Comparison of ENCODE assay signal across 9 cellular contexts in genomic region chr9:128082173-128082572, GRCh38. TPM values are rescaled to one million over a fixed set of nuclear protein-coding genes. Genes with fewer than 3 reads are reported as not detected.
DNase-seq lines count a peak whose midpoint lies in the region; ATAC-seq and TF ChIP-seq lines count a peak whose summit lies in the region.
"Had no signal": no experiment of that assay in that cellular context is flagged by ENCODE, and none has a peak within 500 bp of the region (broad histone marks: within the 10 kb centered on the region; RNA-seq: fewer than 3 reads in every experiment).

No MANE protein-coding gene starts in this region.

- H3K27ac Mint-ChIP-seq in mesothelial cell of epicardium = peak overlapping the region; percentile 95
- H3K27ac Mint-ChIP-seq in glutamatergic neuron (ENCODE audit: unreplicated experiment) = no peak overlapping the region

- H3K4me1 Mint-ChIP-seq in mesothelial cell of epicardium (peaks cover 39% of the 10 kb centered on the region), glutamatergic neuron (ENCODE audit: low read depth, unreplicated experiment) (peaks cover 6% of the 10 kb centered on the region)

- H3K9me3 Mint-ChIP-seq in mesothelial cell of epicardium (no peaks in the 10 kb centered on the region), glutamatergic neuron (ENCODE audit: unreplicated experiment) (no peaks in the 10 kb centered on the region)

- no peaks in the 10 kb centered on the region for H3K27me3 ChIP-seq in left ventricle myocardium inferior (ENCODE audit: low read depth)
- H3K27me3 ChIP-seq in brain microvascular endothelial cell (replicated peaks) = no peaks in the 10 kb centered on the region
- H3K27me3 ChIP-seq in upper lobe of right lung = no peaks in the 10 kb centered on the region

- ATAC-seq in Right ventricle myocardium inferior (no peak), upper lobe of right lung (no peak), HG02678 (IDR thresholded peaks at IDR 0.05; ENCODE audit: unreplicated experiment) (no peak)

- in situ Hi-C loops in brain microvascular endothelial cell (cut with HindIII; ENCODE audit: low pct_ligation_motif_present, low sequenced_read_pairs) = no loop called here

- no peaks in the 10 kb centered on the region for H3K36me3 ChIP-seq in left ventricle myocardium inferior
- no peaks in the 10 kb centered on the region for H3K36me3 ChIP-seq in brain microvascular endothelial cell (replicated peaks)
- peaks cover 5% of the 10 kb centered on the region for H3K36me3 ChIP-seq in upper lobe of right lung

- H3K4me1 ChIP-seq in left ventricle myocardium inferior (peaks cover 50% of the 10 kb centered on the region), upper lobe of right lung (peaks cover 47% of the 10 kb centered on the region)

- intact Hi-C loops in left ventricle myocardium inferior (cut with micrococcal nuclease) = no loop called here
- intact Hi-C loops in Right ventricle myocardium inferior (cut with DNase I) = no loop called here
- intact Hi-C loops in upper lobe of right lung (cut with DNase I) = no loop called here

- H3K36me3 Mint-ChIP-seq in mesothelial cell of epicardium (no peaks in the 10 kb centered on the region), glutamatergic neuron (ENCODE audit: unreplicated experiment) (no peaks in the 10 kb centered on the region)

- no peak for DNase-seq in left ventricle myocardium inferior
- DNase-seq in Right ventricle myocardium inferior (ENCODE audit: missing footprints) = no peak
- no peak for DNase-seq in brain microvascular endothelial cell
- no peak for DNase-seq in mesothelial cell of epicardium (ENCODE audit: low spot score in 2 of 2, unreplicated experiment in 2 of 2)
- DNase-seq in upper lobe of right lung = no peak
- DNase-seq in kidney glomerular epithelial cell (lab: John Stamatoyannopoulos, UW) = no peak
- DNase-seq in glutamatergic neuron = no peak
- DNase-seq: NCI-H1930 had no signal

- TF ChIP-seq CTCF in left ventricle myocardium inferior (IDR thresholded peaks at IDR 0.05; ENCODE audit: borderline replicate concordance) (no peak), brain microvascular endothelial cell (IDR thresholded peaks at IDR 0.05; ENCODE audit: low read depth, low read length, missing control alignments) (no peak), mesothelial cell of epicardium (IDR thresholded peaks at IDR 0.05; ENCODE audit: unreplicated experiment) (no peak), upper lobe of right lung (IDR thresholded peaks at IDR 0.05) (no peak), glutamatergic neuron (IDR thresholded peaks at IDR 0.05; ENCODE audit: partially characterized antibody, unreplicated experiment) (no peak)

- H3K4me3 ChIP-seq in left ventricle myocardium inferior = no peak overlapping the region
- H3K4me3 ChIP-seq in brain microvascular endothelial cell (ENCODE audit: low read depth, low read length) = no peak overlapping the region
- H3K4me3 ChIP-seq in upper lobe of right lung = no peak overlapping the region

- H3K27me3 Mint-ChIP-seq in mesothelial cell of epicardium (ENCODE audit: low read depth) (no peaks in the 10 kb centered on the region), glutamatergic neuron (ENCODE audit: unreplicated experiment) (peaks cover 1% of the 10 kb centered on the region)

- H3K4me3 Mint-ChIP-seq in mesothelial cell of epicardium (no peak overlapping the region), glutamatergic neuron (ENCODE audit: unreplicated experiment) (no peak overlapping the region)

- H3K9me3 ChIP-seq in left ventricle myocardium inferior (replicated peaks) (no peaks in the 10 kb centered on the region), upper lobe of right lung (no peaks in the 10 kb centered on the region)

- H3K27ac ChIP-seq in left ventricle myocardium inferior (replicated peaks) = peak overlapping the region; percentile 25
- H3K27ac ChIP-seq in brain microvascular endothelial cell = peak overlapping the region; percentile 92
- H3K27ac ChIP-seq in upper lobe of right lung = peak overlapping the region; percentile 66

RNA-seq across cellular contexts. Expression of gene SLC25A25, which starts 14.1 kb away (rescaled TPM):
- total RNA-seq in left ventricle myocardium inferior (5.4 TPM), Right ventricle myocardium inferior (5.9 TPM), mesothelial cell of epicardium (24.2 to 26.4 TPM (median 26.2 TPM) in 3 replicates), upper lobe of right lung (34.7 TPM), glutamatergic neuron (ENCODE audit: unreplicated experiment) (33.0 TPM)

RNA-seq across cellular contexts. Expression of gene NAIF1, which starts 15.1 kb away (rescaled TPM):
- 7.9 TPM for total RNA-seq in left ventricle myocardium inferior
- total RNA-seq in Right ventricle myocardium inferior = 5.1 TPM
- total RNA-seq in mesothelial cell of epicardium = 8.5 to 9.2 TPM (median 8.9 TPM) in 3 replicates
- total RNA-seq in upper lobe of right lung = 11.8 TPM
- 6.2 TPM for total RNA-seq in glutamatergic neuron (ENCODE audit: unreplicated experiment)

RNA-seq across cellular contexts. Expression of gene PTGES2, which starts 45.4 kb away (rescaled TPM):
- total RNA-seq in left ventricle myocardium inferior (141 TPM), Right ventricle myocardium inferior (158 TPM), mesothelial cell of epicardium (70.0 to 74.8 TPM (median 72.6 TPM) in 3 replicates), upper lobe of right lung (35.1 TPM), glutamatergic neuron (ENCODE audit: unreplicated experiment) (85.1 TPM)

Comparison
In these comparisons a context has a peak if more than half of its experiments do, and no peak if none do; other contexts are left out.
1. H3K27ac ChIP-seq: peak in every context shown above with its lines; median percentile 92 in brain microvascular endothelial cell; 66 in upper lobe of right lung; 25 in left ventricle myocardium inferior.